ENCODE assay signal across 20 cellular contexts in genomic region chr6:42228305-42228704, GRCh38. TPM values are rescaled to one million over a fixed set of nuclear protein-coding genes. Genes with fewer than 3 reads are reported as not detected.
DNase-seq lines count a peak whose midpoint lies in the region; ATAC-seq and TF ChIP-seq lines count a peak whose summit lies in the region.
"Had no signal": no experiment of that assay in that cellular context is flagged by ENCODE, and none has a peak within 500 bp of the region (broad histone marks: within the 10 kb centered on the region; RNA-seq: fewer than 3 reads in every experiment).

No MANE protein-coding gene starts in this region.

- no peaks in the 10 kb centered on the region for H3K9me3 Mint-ChIP-seq in activated CD8-positive, alpha-beta memory T cell treated with anti-CD3 and anti-CD28 coated beads, Interleukin-2, amount 10 ng/mL, durations not matched to agents 7 days and 5 days (ENCODE audit: low read depth)
- H3K9me3 Mint-ChIP-seq in stimulated activated effector memory CD8-positive, alpha-beta T cell treated with anti-CD3 and anti-CD28 coated beads, Interleukin-12 subunit alpha, Interleukin-12 subunit beta, amount 100 ng/mL, for 72 hours, result no peaks in the 10 kb centered on the region
- H3K9me3 Mint-ChIP-seq: CD8-positive, alpha-beta memory T cell; IgD-negative memory B cell had no signal

- H3K4me3 ChIP-seq in PC-9, result no peak overlapping the region
- no peak overlapping the region for H3K4me3 ChIP-seq in mammary epithelial cell (replicated peaks in 1 of 3; ENCODE audit: insufficient read depth in 1 of 3, low read depth in 2 of 3, low read length in 3 of 3)
- no peak overlapping the region for H3K4me3 ChIP-seq in foreskin fibroblast (ENCODE audit: low read depth in 1 of 2, low read length in 2 of 2)
- H3K4me3 ChIP-seq: BLaER1 treated with 17β-estradiol and CSF1 and Interleukin-3, amounts not matched to agents 10 nM and 100 nM; HAP-1 had no signal

- no peaks in the 10 kb centered on the region for H3K9me2 ChIP-seq in PC-9 (ENCODE audit: insufficient read depth)

- H3K79me2 ChIP-seq in PC-9 (ENCODE audit: low read depth) (0 out of 2 replicates have a peak, but pooled peaks cover 4% of the 10 kb centered on the region), mammary epithelial cell (ENCODE audit: insufficient read depth, low read length) (no peaks in the 10 kb centered on the region)

- POLR2A ChIA-PET in PC-9 (lab: Charles Lee; ENCODE audit: unreplicated experiment), result no interaction called here

- H3K4me2 ChIP-seq in PC-9 (no peak overlapping the region), mammary epithelial cell (ENCODE audit: insufficient read depth, low read depth, low read length) (no peak overlapping the region)
- H3K4me2 ChIP-seq: BLaER1 treated with 17β-estradiol and CSF1 and Interleukin-3, amounts not matched to agents 10 nM and 100 nM had no signal

- no peak for ATAC-seq in activated CD8-positive, alpha-beta memory T cell treated with anti-CD3 and anti-CD28 coated beads, Interleukin-2, amount 10 ng/mL, durations not matched to agents 7 days and 5 days
- no peak for ATAC-seq in stimulated activated effector memory CD8-positive, alpha-beta T cell treated with anti-CD3 and anti-CD28 coated beads, Interleukin-12 subunit alpha, Interleukin-12 subunit beta, amount 100 ng/mL, for 72 hours
- ATAC-seq in HG02973 (IDR thresholded peaks at IDR 0.05; ENCODE audit: unreplicated experiment), result no peak

- intact Hi-C loops in PC-9 (cut with micrococcal nuclease; ENCODE audit: unreplicated experiment) (loop anchor here (5.0 to 10.0 kb wide), 4 partner anchors 66 to 646 kb away; partner anchors contain the start of genes BYSL, MED20 and RPL7L1), mammary epithelial cell (cut with micrococcal nuclease) (loop anchor here (5.0 to 10.0 kb wide), 3 partner anchors 224 to 646 kb away; partner anchors contain the start of genes RPL7L1 and TRERF1)

- peaks cover 48% of the 10 kb centered on the region for H3F3A ChIP-seq in PC-9 (ENCODE audit: insufficient read depth, low read depth)

- H3K36me3 ChIP-seq in PC-9 (ENCODE audit: low read depth), result peaks cover 4% of the 10 kb centered on the region; the same call in 1 of the 2 replicates
- H3K36me3 ChIP-seq in mammary epithelial cell (ENCODE audit: insufficient read depth, low read length), result no peaks in the 10 kb centered on the region

- in situ Hi-C loops in mammary epithelial cell (cut with MboI; ENCODE audit: low sequenced_read_pairs in 2 of 2), result loop anchor here in 1 of 2 donors (25.0 kb wide), 1 partner anchor 309 kb away; no protein-coding TSS in a partner anchor

- H3K27me3 Mint-ChIP-seq in activated CD8-positive, alpha-beta memory T cell treated with anti-CD3 and anti-CD28 coated beads, Interleukin-2, amount 10 ng/mL, durations not matched to agents 7 days and 5 days, result no peaks in the 10 kb centered on the region
- H3K27me3 Mint-ChIP-seq: IgD-negative memory B cell had no signal

- BruUV-seq in PC-9 (replicated peaks; lab: Mats Ljungman, UMichigan) (no TSS peak), mammary epithelial cell (replicated peaks; lab: Mats Ljungman, UMichigan) (no TSS peak)

- H3K4me1 ChIP-seq in PC-9 (replicated peaks; ENCODE audit: insufficient read depth), result peaks cover 69% of the 10 kb centered on the region
- peaks cover 55% of the 10 kb centered on the region for H3K4me1 ChIP-seq in mammary epithelial cell (ENCODE audit: insufficient read depth, low read length)

- H3K9me3 ChIP-seq in PC-9 (ENCODE audit: insufficient read depth, low read depth) (no peaks in the 10 kb centered on the region), mammary epithelial cell (replicated peaks; ENCODE audit: insufficient read depth, low read length) (no peaks in the 10 kb centered on the region)
- H3K9me3 ChIP-seq: BLaER1 treated with 17β-estradiol and CSF1 and Interleukin-3, amounts not matched to agents 10 nM and 100 nM; HAP-1 had no signal

- CTCF ChIA-PET in activated CD8-positive, alpha-beta memory T cell treated with anti-CD3 and anti-CD28 coated beads, Interleukin-2, amount 10 ng/mL, durations not matched to agents 7 days and 5 days (lab: Charles Lee), result no interaction called here
- CTCF ChIA-PET in PC-9 (lab: Charles Lee) (interaction anchor here (2.7 kb wide), 1 partner anchor 319 kb away, joined by 14 read pairs; no protein-coding TSS in a partner anchor), mammary epithelial cell (lab: Charles Lee; ENCODE audit: low non-redundant PET) (no interaction called here)

- dilution Hi-C loops in mammary epithelial cell (cut with HindIII; ENCODE audit: low sequenced_read_pairs), result no loop called here

- H3K4me3 Mint-ChIP-seq in activated CD8-positive, alpha-beta memory T cell treated with anti-CD3 and anti-CD28 coated beads, Interleukin-2, amount 10 ng/mL, durations not matched to agents 7 days and 5 days, result no peak overlapping the region
- no peak overlapping the region for H3K4me3 Mint-ChIP-seq in stimulated activated effector memory CD8-positive, alpha-beta T cell treated with anti-CD3 and anti-CD28 coated beads, Interleukin-12 subunit alpha, Interleukin-12 subunit beta, amount 100 ng/mL, for 72 hours
- H3K4me3 Mint-ChIP-seq: IgD-negative memory B cell had no signal

- peaks cover 22% of the 10 kb centered on the region for H3K36me3 Mint-ChIP-seq in activated CD8-positive, alpha-beta memory T cell treated with anti-CD3 and anti-CD28 coated beads, Interleukin-2, amount 10 ng/mL, durations not matched to agents 7 days and 5 days
- peaks cover 51% of the 10 kb centered on the region for H3K36me3 Mint-ChIP-seq in stimulated activated effector memory CD8-positive, alpha-beta T cell treated with anti-CD3 and anti-CD28 coated beads, Interleukin-12 subunit alpha, Interleukin-12 subunit beta, amount 100 ng/mL, for 72 hours

- TF ChIP-seq CTCF in PC-9 (conservative IDR thresholded peaks at IDR 0.05) (no peak), mammary epithelial cell (conservative IDR thresholded peaks at IDR 0.05 in 1 of 2, IDR thresholded peaks at IDR 0.05 in 1 of 2; ENCODE audit: extremely low read depth in 1 of 2, insufficient read depth in 1 of 2, low read depth in 1 of 2, low read length in 2 of 2) (no peak), foreskin fibroblast (IDR thresholded peaks at IDR 0.05; ENCODE audit: low read depth, low read length) (no peak)

- H3K27ac ChIP-seq in PC-9 (peak overlapping the region; percentile 99), mammary epithelial cell (ENCODE audit: insufficient read depth, low read depth, low read length) (peak overlapping the region; percentile 95)
- H3K27ac ChIP-seq: BLaER1 treated with 17β-estradiol and CSF1 and Interleukin-3, amounts not matched to agents 10 nM and 100 nM had no signal

- H3K9ac ChIP-seq in mammary epithelial cell (ENCODE audit: insufficient read depth, low read length), result no peak overlapping the region

- no peaks in the 10 kb centered on the region for H4K20me1 ChIP-seq in PC-9 (ENCODE audit: insufficient read depth)
- no peaks in the 10 kb centered on the region for H4K20me1 ChIP-seq in mammary epithelial cell (ENCODE audit: insufficient read depth, low read length)
- H4K20me1 ChIP-seq: BLaER1 treated with 17β-estradiol and CSF1 and Interleukin-3, amounts not matched to agents 10 nM and 100 nM had no signal

- DNase-seq in activated CD8-positive, alpha-beta memory T cell treated with anti-CD3 and anti-CD28 coated beads, Interleukin-2, amount 10 ng/mL, durations not matched to agents 7 days and 5 days, result peak; percentile 34
- no peak for DNase-seq in activated CD8-positive, alpha-beta memory T cell treated with anti-CD3 and anti-CD28 coated beads for 24 hours
- DNase-seq in PC-9 (no peak), mammary epithelial cell (no peak), AML-193 (lab: John Stamatoyannopoulos, UW) (no peak), foreskin fibroblast (no peak)
- no peak for DNase-seq in stimulated activated effector memory CD8-positive, alpha-beta T cell treated with anti-CD3 and anti-CD28 coated beads, Interleukin-12 subunit alpha, Interleukin-12 subunit beta, amount 100 ng/mL, for 72 hours (ENCODE audit: low spot score in 2 of 2)
- DNase-seq: CD8-positive, alpha-beta memory T cell; DND-41; NCI-H187; NCI-H446; OCI-M1 had no signal

- H3K27ac Mint-ChIP-seq in activated CD8-positive, alpha-beta memory T cell treated with anti-CD3 and anti-CD28 coated beads, Interleukin-2, amount 10 ng/mL, durations not matched to agents 7 days and 5 days, result no peak overlapping the region
- H3K27ac Mint-ChIP-seq in stimulated activated effector memory CD8-positive, alpha-beta T cell treated with anti-CD3 and anti-CD28 coated beads, Interleukin-12 subunit alpha, Interleukin-12 subunit beta, amount 100 ng/mL, for 72 hours, result peak overlapping the region; percentile 81
- H3K27ac Mint-ChIP-seq: IgD-negative memory B cell had no signal

- H3K27me3 ChIP-seq in PC-9 (ENCODE audit: insufficient read depth, low read depth) (no peaks in the 10 kb centered on the region), mammary epithelial cell (ENCODE audit: insufficient read depth, low read length) (no peaks in the 10 kb centered on the region)
- H3K27me3 ChIP-seq: BLaER1 treated with 17β-estradiol and CSF1 and Interleukin-3, amounts not matched to agents 10 nM and 100 nM had no signal

- no peak overlapping the region for H2AFZ ChIP-seq in PC-9
- H2AFZ ChIP-seq in mammary epithelial cell (ENCODE audit: low read depth, low read length), result no peak overlapping the region

- WGBS in mammary epithelial cell (ENCODE audit: low coverage, missing lambda C conversion rate), result 100% methylated on average over 1 of the region's 15 CpGs

- H3K4me1 Mint-ChIP-seq in activated CD8-positive, alpha-beta memory T cell treated with anti-CD3 and anti-CD28 coated beads, Interleukin-2, amount 10 ng/mL, durations not matched to agents 7 days and 5 days, result peaks cover 11% of the 10 kb centered on the region
- H3K4me1 Mint-ChIP-seq in stimulated activated effector memory CD8-positive, alpha-beta T cell treated with anti-CD3 and anti-CD28 coated beads, Interleukin-12 subunit alpha, Interleukin-12 subunit beta, amount 100 ng/mL, for 72 hours, result peaks cover 7% of the 10 kb centered on the region

RNA-seq across cellular contexts. Expression of gene MRPS10, which starts 10.6 kb away (rescaled TPM):
- 10 to 100 TPM; 28.8 to 36.5 TPM for total RNA-seq in activated CD8-positive, alpha-beta memory T cell treated with anti-CD3 and anti-CD28 coated beads, Interleukin-2, amount 10 ng/mL, durations not matched to agents 7 days and 5 days
- total RNA-seq in PC-9 (2021) (38.7 and 56.5 TPM in 2 replicates), mammary epithelial cell (10 to 100 TPM; 41.2 to 50.9 TPM)
- polyA plus RNA-seq in mammary epithelial cell, result 51.2 TPM
- polyA minus RNA-seq in mammary epithelial cell, result 13.8 TPM

RNA-seq across cellular contexts. Expression of gene GUCA1B, which starts 33.5 kb away (rescaled TPM):
- total RNA-seq in activated CD8-positive, alpha-beta memory T cell treated with anti-CD3 and anti-CD28 coated beads, Interleukin-2, amount 10 ng/mL, durations not matched to agents 7 days and 5 days, result 1 to 10 TPM in 1 of 2 experiments, under 1 TPM in 1; 0.94 to 1.8 TPM
- total RNA-seq in PC-9 (2021), result 1.1 and 2.5 TPM in 2 replicates
- under 1 TPM in 1 of 2 donors, not detected in 1; 0.17 TPM for total RNA-seq in mammary epithelial cell
- 0.39 TPM for polyA plus RNA-seq in mammary epithelial cell
- not detected for polyA minus RNA-seq in mammary epithelial cell
- total RNA-seq: A172, HT1080 had no signal
- polyA plus RNA-seq: CD8-positive, alpha-beta memory T cell had no signal

RNA-seq across cellular contexts. Expression of gene GUCA1A, which starts 55.1 kb away (rescaled TPM):
- not detected for total RNA-seq in activated CD8-positive, alpha-beta memory T cell treated with anti-CD3 and anti-CD28 coated beads, Interleukin-2, amount 10 ng/mL, durations not matched to agents 7 days and 5 days
- total RNA-seq in PC-9 (2021) (not detected in 2 replicates), mammary epithelial cell (not detected)
- polyA plus RNA-seq in mammary epithelial cell, result not detected
- not detected for polyA minus RNA-seq in mammary epithelial cell
- total RNA-seq: A172; CD8-positive, alpha-beta memory T cell; HT1080; LHCN-M2; SK-MEL-5 had no signal
- polyA plus RNA-seq: CD8-positive, alpha-beta memory T cell; IgD-negative memory B cell had no signal
